11 cellular contexts compared by ENCODE assay signal in genomic region chr16:17342031-17342430, GRCh38.
DNase-seq lines count a peak whose midpoint lies in the region; ATAC-seq and TF ChIP-seq lines count a peak whose summit lies in the region.
"Had no signal": no experiment of that assay in that cellular context is flagged by ENCODE, and none has a peak within 500 bp of the region (broad histone marks: within the 10 kb centered on the region; RNA-seq: fewer than 3 reads in every experiment).

No MANE protein-coding gene starts in this region.

- H3K4me3 ChIP-seq in OCI-LY1 (ENCODE audit: low read depth, low read length, poor library complexity, severe bottlenecking) = no peak overlapping the region
- no peak overlapping the region for H3K4me3 ChIP-seq in SJCRH30
- H3K4me3 ChIP-seq: gastrocnemius medialis had no signal

- peak; percentile 45 for ATAC-seq in stimulated activated effector memory CD8-positive, alpha-beta T cell treated with anti-CD3 and anti-CD28 coated beads, Interleukin-12 subunit alpha, Interleukin-12 subunit beta, amount 100 ng/mL, for 72 hours
- ATAC-seq: gastrocnemius medialis had no signal

- peaks cover 64% of the 10 kb centered on the region for H3K4me1 ChIP-seq in OCI-LY1 (ENCODE audit: insufficient read depth, low read length, severe bottlenecking)
- no peaks in the 10 kb centered on the region for H3K4me1 ChIP-seq in SJCRH30

- no peak overlapping the region for H3K27ac Mint-ChIP-seq in activated naive CD8-positive, alpha-beta T cell
- peak overlapping the region; percentile 83 for H3K27ac Mint-ChIP-seq in stimulated activated effector memory CD8-positive, alpha-beta T cell treated with anti-CD3 and anti-CD28 coated beads, Interleukin-12 subunit alpha, Interleukin-12 subunit beta, amount 100 ng/mL, for 72 hours
- H3K27ac Mint-ChIP-seq: activated naive CD4-positive, alpha-beta T cell treated with anti-CD3 and anti-CD28 coated beads for 36 hours had no signal

- peak overlapping the region; percentile 11 for H3K4me3 Mint-ChIP-seq in activated naive CD8-positive, alpha-beta T cell
- peak overlapping the region; percentile 30 for H3K4me3 Mint-ChIP-seq in stimulated activated effector memory CD8-positive, alpha-beta T cell treated with anti-CD3 and anti-CD28 coated beads, Interleukin-12 subunit alpha, Interleukin-12 subunit beta, amount 100 ng/mL, for 72 hours
- H3K4me3 Mint-ChIP-seq: activated naive CD4-positive, alpha-beta T cell treated with anti-CD3 and anti-CD28 coated beads for 36 hours had no signal

- peak; percentile 25 for DNase-seq in activated CD4-positive, alpha-beta T cell treated with anti-CD3 and anti-CD28 coated beads for 48 hours
- DNase-seq in activated CD4-positive, alpha-beta T cell treated with anti-CD3 and anti-CD28 coated beads, Interleukin-2, amount 50 U/mL, for 1 hour = no peak
- DNase-seq in stimulated activated effector memory CD8-positive, alpha-beta T cell treated with anti-CD3 and anti-CD28 coated beads, Interleukin-12 subunit alpha, Interleukin-12 subunit beta, amount 100 ng/mL, for 72 hours (ENCODE audit: low spot score in 2 of 2) = no peak
- no peak for DNase-seq in NCI-H2081 treated with DMSO at 0.1 percent for 48 hours (lab: John Stamatoyannopoulos, UW)
- DNase-seq in HPDE6-E6E7 (ENCODE audit: extremely low spot score) = no peak
- DNase-seq in SJCRH30 = no peak
- DNase-seq: activated naive CD4-positive, alpha-beta T cell treated with anti-CD3 and anti-CD28 coated beads for 36 hours; gastrocnemius medialis; NCI-H146 had no signal

- no peak overlapping the region for H3K4me2 ChIP-seq in OCI-LY1 (ENCODE audit: low read length)

- H3K36me3 ChIP-seq in OCI-LY1 (ENCODE audit: insufficient read depth, low read length) = peaks cover 3% of the 10 kb centered on the region; the same call in 1 of the 2 replicates
- no peaks in the 10 kb centered on the region for H3K36me3 ChIP-seq in SJCRH30
- H3K36me3 ChIP-seq: gastrocnemius medialis had no signal

- no peaks in the 10 kb centered on the region for H3K9me2 ChIP-seq in OCI-LY1 (ENCODE audit: low read depth, low read length)

- H3K36me3 Mint-ChIP-seq in activated naive CD8-positive, alpha-beta T cell = no peaks in the 10 kb centered on the region
- peaks cover 22% of the 10 kb centered on the region for H3K36me3 Mint-ChIP-seq in stimulated activated effector memory CD8-positive, alpha-beta T cell treated with anti-CD3 and anti-CD28 coated beads, Interleukin-12 subunit alpha, Interleukin-12 subunit beta, amount 100 ng/mL, for 72 hours

- no peaks in the 10 kb centered on the region for H4K20me1 ChIP-seq in OCI-LY1 (ENCODE audit: insufficient read depth, low read length)

- peak overlapping the region; percentile 0 for H3K27ac ChIP-seq in OCI-LY1 (ENCODE audit: low read depth, low read length, poor library complexity, severe bottlenecking)
- no peak overlapping the region for H3K27ac ChIP-seq in SJCRH30
- H3K27ac ChIP-seq: gastrocnemius medialis had no signal

- TF ChIP-seq CTCF in OCI-LY1 (IDR thresholded peaks at IDR 0.05; ENCODE audit: low read length) = no peak

- H3K27me3 Mint-ChIP-seq in activated naive CD8-positive, alpha-beta T cell = no peaks in the 10 kb centered on the region

- H3F3A ChIP-seq in OCI-LY1 (ENCODE audit: insufficient read depth, low read length) = no peaks in the 10 kb centered on the region

- no peak overlapping the region for H2AFZ ChIP-seq in OCI-LY1 (ENCODE audit: low read length)

- H3K4me1 Mint-ChIP-seq in activated naive CD8-positive, alpha-beta T cell (ENCODE audit: low read depth) = peaks cover 66% of the 10 kb centered on the region
- H3K4me1 Mint-ChIP-seq in stimulated activated effector memory CD8-positive, alpha-beta T cell treated with anti-CD3 and anti-CD28 coated beads, Interleukin-12 subunit alpha, Interleukin-12 subunit beta, amount 100 ng/mL, for 72 hours = peaks cover 71% of the 10 kb centered on the region

- H3K9ac ChIP-seq in OCI-LY1 (ENCODE audit: low read length) = no peak overlapping the region

- no peaks in the 10 kb centered on the region for H3K9me3 Mint-ChIP-seq in activated naive CD8-positive, alpha-beta T cell (ENCODE audit: low read depth)
- no peaks in the 10 kb centered on the region for H3K9me3 Mint-ChIP-seq in stimulated activated effector memory CD8-positive, alpha-beta T cell treated with anti-CD3 and anti-CD28 coated beads, Interleukin-12 subunit alpha, Interleukin-12 subunit beta, amount 100 ng/mL, for 72 hours
- H3K9me3 Mint-ChIP-seq: activated naive CD4-positive, alpha-beta T cell treated with anti-CD3 and anti-CD28 coated beads for 36 hours had no signal

- H3K9me3 ChIP-seq in OCI-LY1 (ENCODE audit: low read length) = no peaks in the 10 kb centered on the region
- no peaks in the 10 kb centered on the region for H3K9me3 ChIP-seq in SJCRH30 (replicated peaks)
- H3K9me3 ChIP-seq: gastrocnemius medialis had no signal

- H3K27me3 ChIP-seq in OCI-LY1 (ENCODE audit: insufficient read depth, low read length) (no peaks in the 10 kb centered on the region), SJCRH30 (no peaks in the 10 kb centered on the region)
- H3K27me3 ChIP-seq: gastrocnemius medialis had no signal

- H3K79me2 ChIP-seq in OCI-LY1 (ENCODE audit: insufficient read depth, low read length) = no peaks in the 10 kb centered on the region
